Comparison of ENCODE assay signal across 31 cellular contexts in the genomic region with DNA sequence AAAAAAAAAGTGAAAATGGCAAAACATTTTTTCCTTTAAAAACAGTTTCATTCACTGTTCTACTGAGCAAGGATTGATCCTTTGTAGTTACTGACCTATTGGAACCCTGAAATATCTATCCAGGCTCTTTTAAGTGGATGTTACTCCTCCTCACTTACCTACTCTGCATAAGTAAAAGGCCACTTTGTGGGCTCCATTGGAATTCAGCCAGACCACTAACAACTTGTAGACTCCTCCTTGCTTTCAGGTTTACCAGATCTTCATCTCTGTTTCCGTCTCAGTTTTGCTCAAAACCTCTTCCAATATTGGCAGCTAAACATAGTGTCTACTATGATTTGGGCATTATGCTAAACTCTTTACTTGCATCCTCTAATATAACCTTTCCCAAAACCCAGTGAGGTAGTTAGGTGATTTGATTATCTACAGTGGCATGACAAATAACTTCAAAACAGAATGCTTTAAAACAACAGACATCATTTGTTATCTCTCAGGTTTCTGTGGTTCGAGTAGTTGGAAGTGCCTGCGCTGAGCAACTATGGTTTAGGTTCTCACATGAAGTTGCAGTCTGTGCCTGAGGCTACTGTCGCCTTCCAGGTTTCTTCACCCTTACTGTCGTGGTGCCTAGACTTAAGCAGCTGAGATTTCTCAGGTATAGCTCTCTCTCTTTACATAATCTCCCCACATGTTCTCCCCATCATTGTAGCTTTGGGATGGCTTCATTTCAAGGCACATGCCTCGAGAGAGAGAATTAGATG.
"Had no signal": no experiment of that assay in that cellular context is flagged by ENCODE, and none has a peak within 500 bp of the region (broad histone marks: within the 10 kb centered on the region; RNA-seq: fewer than 3 reads in every experiment).

No MANE protein-coding gene starts in this region.

- FAIRE-seq: RCC 7860 had no signal

- H3K27me3 ChIP-seq: brain microvascular endothelial cell had no signal

- H3K4me2 ChIP-seq: PC-9 had no signal

- H3K27ac ChIP-seq: brain microvascular endothelial cell, PC-9, RWPE1, VCaP had no signal

- ATAC-seq: activated CD8-positive, alpha-beta T cell treated with anti-CD3 and anti-CD28 coated beads for 36 hours; activated T-cell treated with anti-CD3 and anti-CD28 coated beads, Interleukin-2, amount 50 U/mL, for 72 hours; activated T-helper 17 cell treated with anti-CD3 and anti-CD28 coated beads, Interleukin-2, amount 50 U/mL, for 72 hours; Right ventricle myocardium inferior had no signal

- H3K36me3 Mint-ChIP-seq: activated naive CD8-positive, alpha-beta T cell treated with anti-CD3 and anti-CD28 coated beads for 36 hours had no signal

- DNase-seq: activated CD4-positive, alpha-beta T cell treated with anti-CD3 and anti-CD28 coated beads for 1 hour; activated CD4-positive, alpha-beta T cell treated with anti-CD3 and anti-CD28 coated beads, Interleukin-2, amount 10 ng/mL, durations not matched to agents 24 days and 14 days; activated CD4-positive, alpha-beta T cell treated with anti-CD3 and anti-CD28 coated beads, Interleukin-2, amount 50 U/mL, for 4 hours; activated CD4-positive, CD25-positive, alpha-beta regulatory T cell; activated CD8-positive, alpha-beta T cell treated with anti-CD3 and anti-CD28 coated beads for 36 hours; activated effector memory CD4-positive, alpha-beta T cell treated with anti-CD3 and anti-CD28 coated beads, Interleukin-2, amount 50 U/mL, for 16 hours; activated naive CD4-positive, alpha-beta T cell; activated naive CD4-positive, alpha-beta T cell treated with anti-CD3 and anti-CD28 coated beads, Interleukin-2, amount 50 U/mL, for 16 hours; activated naive CD8-positive, alpha-beta T cell treated with anti-CD3 and anti-CD28 coated beads for 36 hours; activated T-cell treated with anti-CD3 and anti-CD28 coated beads, Interleukin-2, amount 50 U/mL, for 1 hour; activated T-cell treated with anti-CD3 and anti-CD28 coated beads, Interleukin-2, amount 50 U/mL, for 72 hours; amniotic stem cell; aorta; brain microvascular endothelial cell; NCI-H1105; NCI-H1417 treated with DMSO at 0.1 percent for 48 hours; NCI-H2029; NCI-H345; NCI-H524 treated with DMSO at 0.1 percent for 48 hours; NK-92 treated with Interleukin-12 subunit alpha and Interleukin-12 subunit beta, amount 100 ng/mL, for 24 hours; PC-9; SW 1271; T-helper 1 cell; T-helper 2 cell; T-helper 9 cell had no signal

- H3K27ac Mint-ChIP-seq: activated CD4-positive, alpha-beta T cell treated with anti-CD3 and anti-CD28 coated beads, Interleukin-2, amount 10 ng/mL, durations not matched to agents 24 days and 14 days; activated CD8-positive, alpha-beta T cell treated with anti-CD3 and anti-CD28 coated beads for 36 hours; activated naive CD8-positive, alpha-beta T cell treated with anti-CD3 and anti-CD28 coated beads for 36 hours; activated T-cell treated with anti-CD3 and anti-CD28 coated beads, Interleukin-2, amount 50 U/mL, for 72 hours; activated T-helper 17 cell treated with anti-CD3 and anti-CD28 coated beads, Interleukin-2, amount 50 U/mL, for 72 hours had no signal

- H2AFZ ChIP-seq: PC-9 had no signal

- H3K36me3 ChIP-seq: brain microvascular endothelial cell had no signal

- H3K4me3 ChIP-seq: PC-9 had no signal

- H3K27me3 Mint-ChIP-seq: activated CD4-positive, alpha-beta T cell treated with anti-CD3 and anti-CD28 coated beads, Interleukin-2, amount 10 ng/mL, durations not matched to agents 24 days and 14 days; activated CD8-positive, alpha-beta T cell treated with anti-CD3 and anti-CD28 coated beads for 36 hours; activated naive CD8-positive, alpha-beta T cell treated with anti-CD3 and anti-CD28 coated beads for 36 hours; activated T-helper 17 cell treated with anti-CD3 and anti-CD28 coated beads, Interleukin-2, amount 50 U/mL, for 72 hours; central memory CD8-positive, alpha-beta T cell had no signal

- H3K4me1 Mint-ChIP-seq: activated CD4-positive, alpha-beta T cell treated with anti-CD3 and anti-CD28 coated beads, Interleukin-2, amount 10 ng/mL, durations not matched to agents 24 days and 14 days; activated naive CD8-positive, alpha-beta T cell treated with anti-CD3 and anti-CD28 coated beads for 36 hours; activated T-helper 17 cell treated with anti-CD3 and anti-CD28 coated beads, Interleukin-2, amount 50 U/mL, for 72 hours; central memory CD8-positive, alpha-beta T cell had no signal

- H3K4me3 Mint-ChIP-seq: activated CD4-positive, alpha-beta T cell treated with anti-CD3 and anti-CD28 coated beads, Interleukin-2, amount 10 ng/mL, durations not matched to agents 24 days and 14 days; activated CD8-positive, alpha-beta T cell treated with anti-CD3 and anti-CD28 coated beads for 36 hours; activated naive CD8-positive, alpha-beta T cell treated with anti-CD3 and anti-CD28 coated beads for 36 hours; activated T-cell treated with anti-CD3 and anti-CD28 coated beads, Interleukin-2, amount 50 U/mL, for 72 hours; activated T-helper 17 cell treated with anti-CD3 and anti-CD28 coated beads, Interleukin-2, amount 50 U/mL, for 72 hours; central memory CD8-positive, alpha-beta T cell had no signal
